Comparison of ENCODE assay signal across 11 cellular contexts in the genomic region with DNA sequence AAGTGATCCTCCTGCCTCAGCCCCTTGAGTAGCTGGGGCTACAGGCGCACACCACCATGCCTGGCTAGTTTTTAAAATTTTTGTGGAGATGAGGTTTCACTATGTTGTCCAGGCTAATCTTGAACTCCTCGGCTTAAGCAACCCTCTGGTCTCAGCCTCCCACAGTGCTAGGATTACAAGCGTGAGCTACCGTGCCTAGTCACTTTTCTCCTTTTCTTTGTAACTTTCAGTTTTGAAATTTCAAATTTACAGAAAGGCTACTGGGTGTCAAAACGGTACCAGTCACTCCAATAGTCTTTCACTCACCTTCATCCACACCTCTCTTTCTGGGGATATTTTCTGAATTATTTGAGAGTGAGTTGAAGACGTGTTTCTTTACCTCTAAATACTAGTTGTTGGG. TPM values are rescaled to one million over a fixed set of nuclear protein-coding genes. Genes with fewer than 3 reads are reported as not detected.
A peak's percentile ranks its signal among the peaks of the same experiment; 100 is the strongest.
DNase-seq lines count a peak whose midpoint lies in the region; ATAC-seq and TF ChIP-seq lines count a peak whose summit lies in the region.
"Not testable (repeated sequence)": the region's sequence is repeated elsewhere in the genome, so short reads cannot be mapped to it uniquely, and the experiment has no call there.
"Had no signal": no experiment of that assay in that cellular context is flagged by ENCODE, and none has a peak within 500 bp of the region (broad histone marks: within the 10 kb centered on the region; RNA-seq: fewer than 3 reads in every experiment).

No MANE protein-coding gene starts in this region.

- ATAC-seq in GM18511 (IDR thresholded peaks at IDR 0.05; ENCODE audit: unreplicated experiment) (peak; percentile 32), GM19025 (IDR thresholded peaks at IDR 0.05; ENCODE audit: low read depth, unreplicated experiment) (peak; percentile 44), GM21529 (IDR thresholded peaks at IDR 0.05; ENCODE audit: unreplicated experiment) (peak; percentile 32), HG02759 (IDR thresholded peaks at IDR 0.05; ENCODE audit: unreplicated experiment) (peak; percentile 48), HG02973 (IDR thresholded peaks at IDR 0.05; ENCODE audit: unreplicated experiment) (peak; percentile 40), activated B cell treated with CpG ODN at 0.5 μM for 24 hours (ENCODE audit: low read depth) (peak; percentile 6)
- ATAC-seq in activated T-helper 17 cell treated with anti-CD3 and anti-CD28 coated beads, Interleukin-2, amount 50 U/mL, for 72 hours (replicated peaks) = peak; percentile 94
- peak; percentile 50 for ATAC-seq in stimulated activated memory B cell treated with anti-CD40 and anti-IgM and Interleukin-4, amounts not matched to agents 10 μg/mL and 1 μg/mL and 100 μg/mL, for 72 hours

- H3K36me3 Mint-ChIP-seq in activated B cell treated with CpG ODN at 0.5 μM for 24 hours (ENCODE audit: low read depth); activated T-helper 17 cell treated with anti-CD3 and anti-CD28 coated beads, Interleukin-2, amount 50 U/mL, for 72 hours (ENCODE audit: low read depth); stimulated activated memory B cell treated with anti-CD40 and anti-IgM and Interleukin-4, amounts not matched to agents 10 μg/mL and 1 μg/mL and 100 μg/mL, for 72 hours: not testable (repeated sequence)

- not testable (repeated sequence) for TF ChIP-seq CTCF in activated B cell treated with CpG ODN at 0.5 μM for 24 hours (IDR thresholded peaks at IDR 0.05)

- CTCF ChIA-PET in activated B cell treated with CpG ODN at 0.5 μM for 24 hours (lab: Charles Lee) = not testable (repeated sequence)

- DNase-seq in activated B cell treated with CpG ODN at 0.5 μM for 24 hours = not testable (repeated sequence)

- not testable (repeated sequence) for H3K9me3 Mint-ChIP-seq in activated B cell treated with CpG ODN at 0.5 μM for 24 hours; activated T-helper 17 cell treated with anti-CD3 and anti-CD28 coated beads, Interleukin-2, amount 50 U/mL, for 72 hours; stimulated activated memory B cell treated with anti-CD40 and anti-IgM and Interleukin-4, amounts not matched to agents 10 μg/mL and 1 μg/mL and 100 μg/mL, for 72 hours

- H3K4me3 Mint-ChIP-seq in activated B cell treated with CpG ODN at 0.5 μM for 24 hours; activated T-helper 17 cell treated with anti-CD3 and anti-CD28 coated beads, Interleukin-2, amount 50 U/mL, for 72 hours; stimulated activated memory B cell treated with anti-CD40 and anti-IgM and Interleukin-4, amounts not matched to agents 10 μg/mL and 1 μg/mL and 100 μg/mL, for 72 hours: not testable (repeated sequence)

- intact Hi-C loops in activated B cell treated with CpG ODN at 0.5 μM for 24 hours (cut with micrococcal nuclease) = not testable (repeated sequence)

- H3K27me3 Mint-ChIP-seq in activated B cell treated with CpG ODN at 0.5 μM for 24 hours; activated T-helper 17 cell treated with anti-CD3 and anti-CD28 coated beads, Interleukin-2, amount 50 U/mL, for 72 hours; stimulated activated memory B cell treated with anti-CD40 and anti-IgM and Interleukin-4, amounts not matched to agents 10 μg/mL and 1 μg/mL and 100 μg/mL, for 72 hours: not testable (repeated sequence)

- H3K4me1 Mint-ChIP-seq in activated B cell treated with CpG ODN at 0.5 μM for 24 hours; activated T-helper 17 cell treated with anti-CD3 and anti-CD28 coated beads, Interleukin-2, amount 50 U/mL, for 72 hours; stimulated activated memory B cell treated with anti-CD40 and anti-IgM and Interleukin-4, amounts not matched to agents 10 μg/mL and 1 μg/mL and 100 μg/mL, for 72 hours: not testable (repeated sequence)

- POLR2A ChIA-PET in activated B cell treated with CpG ODN at 0.5 μM for 24 hours (lab: Charles Lee) = not testable (repeated sequence)

- not testable (repeated sequence) for H3K27ac Mint-ChIP-seq in activated B cell treated with CpG ODN at 0.5 μM for 24 hours; activated T-helper 17 cell treated with anti-CD3 and anti-CD28 coated beads, Interleukin-2, amount 50 U/mL, for 72 hours; stimulated activated memory B cell treated with anti-CD40 and anti-IgM and Interleukin-4, amounts not matched to agents 10 μg/mL and 1 μg/mL and 100 μg/mL, for 72 hours

RNA-seq across cellular contexts. Expression of gene NCF1, which starts 1.3 kb away (rescaled TPM):
- 106 and 121 TPM in 2 replicates for total RNA-seq in activated B cell treated with CpG ODN at 0.5 μM for 24 hours
- 1 to 10 TPM in 1 of 2 donors, under 1 TPM in 1; 0.24 to 2.2 TPM for total RNA-seq in activated T-helper 17 cell treated with anti-CD3 and anti-CD28 coated beads, Interleukin-2, amount 50 U/mL, for 72 hours
- total RNA-seq: HT-29, RPMI7951, SJCRH30 had no signal

Comparison
In these comparisons a context has a peak if more than half of its experiments do, and no peak if none do; other contexts are left out.
1. ATAC-seq: peak in every context shown above with its lines; median percentile 94 in activated T-helper 17 cell treated with anti-CD3 and anti-CD28 coated beads, Interleukin-2, amount 50 U/mL, for 72 hours; 50 in stimulated activated memory B cell treated with anti-CD40 and anti-IgM and Interleukin-4, amounts not matched to agents 10 μg/mL and 1 μg/mL and 100 μg/mL, for 72 hours; 48 in HG02759; 44 in GM19025; 40 in HG02973; 32 in GM18511; 32 in GM21529; 6 in activated B cell treated with CpG ODN at 0.5 μM for 24 hours.
2. RNA of gene NCF1, which starts 1.3 kb away (total RNA-seq): 106 to 121 TPM in activated B cell treated with CpG ODN at 0.5 μM for 24 hours; 0.24 to 2.2 TPM in activated T-helper 17 cell treated with anti-CD3 and anti-CD28 coated beads, Interleukin-2, amount 50 U/mL, for 72 hours; every median in the first group is over 10 times any median in the second.